ENCODE assay signal across 19 cellular contexts in the genomic region with DNA sequence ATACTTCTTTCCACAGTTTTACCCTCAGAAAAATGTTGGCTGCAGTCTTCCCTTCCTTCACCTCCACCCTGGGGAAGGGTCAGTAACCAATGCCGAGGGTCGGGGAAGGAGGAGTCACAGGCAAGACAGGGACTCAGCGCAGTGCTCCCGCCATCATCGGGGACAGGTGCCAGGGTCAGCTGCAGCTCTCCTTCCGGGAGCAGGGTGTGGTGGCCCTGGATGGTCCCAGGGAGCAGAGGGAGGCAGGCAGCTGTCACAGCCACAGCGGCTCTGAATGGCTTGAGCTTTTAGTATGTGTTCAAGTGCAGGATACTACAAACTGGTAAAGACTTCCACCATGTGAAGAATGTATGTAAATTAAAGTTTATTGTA. TPM values are rescaled to one million over a fixed set of nuclear protein-coding genes. Genes with fewer than 3 reads are reported as not detected.
A peak's percentile ranks its signal among the peaks of the same experiment; 100 is the strongest.
DNase-seq lines count a peak whose midpoint lies in the region; ATAC-seq and TF ChIP-seq lines count a peak whose summit lies in the region.
"Had no signal": no experiment of that assay in that cellular context is flagged by ENCODE, and none has a peak within 500 bp of the region (broad histone marks: within the 10 kb centered on the region; RNA-seq: fewer than 3 reads in every experiment).

No MANE protein-coding gene starts in this region.

- H3K9ac ChIP-seq in IMR-90 (ENCODE audit: low read depth, low read length): no peak overlapping the region

- no peak for TF ChIP-seq EP300 in gastroesophageal sphincter (IDR thresholded peaks at IDR 0.05)

- peak overlapping the region; percentile 39 for H4K91ac ChIP-seq in IMR-90 (ENCODE audit: insufficient read depth, low read depth, low read length)

- peaks cover 82% of the 10 kb centered on the region for H3K4me1 Mint-ChIP-seq in osteocyte (ENCODE audit: unreplicated experiment)

- peak overlapping the region; percentile 61 for H4K5ac ChIP-seq in IMR-90 (ENCODE audit: low read depth, low read length)

- H2AFZ ChIP-seq in IMR-90 (replicated peaks; ENCODE audit: low read length, poor library complexity): no peak overlapping the region

- H3K4me3 ChIP-seq in BE2C (ENCODE audit: low read depth, low read length) (peak overlapping the region; percentile 43), IMR-90 (ENCODE audit: insufficient read depth, low read depth, low read length) (no peak overlapping the region), gastroesophageal sphincter (no peak overlapping the region)
- H3K4me3 ChIP-seq: skin epidermis, uterus had no signal

- peak overlapping the region; percentile 41 for H2BK120ac ChIP-seq in IMR-90 (ENCODE audit: low read depth, low read length)

- intact Hi-C loops in IMR-90 (cut with micrococcal nuclease): no loop called here

- peak overlapping the region; percentile 59; the same call in 1 of the 2 replicates for H3K4ac ChIP-seq in IMR-90 (ENCODE audit: low read depth, low read length)

- POLR2A ChIA-PET in IMR-90 (lab: Charles Lee; ENCODE audit: unreplicated experiment): no interaction called here

- H4K20me1 ChIP-seq in IMR-90 (ENCODE audit: insufficient read depth, low read length): no peaks in the 10 kb centered on the region

- H2AK5ac ChIP-seq in IMR-90 (ENCODE audit: low read depth, low read length): peak overlapping the region; percentile 54; the same call in 1 of the 2 replicates

- dilution Hi-C loops in IMR-90 (cut with HindIII; ENCODE audit: low sequenced_read_pairs, unreplicated experiment): no loop called here

- H3K56ac ChIP-seq in IMR-90 (ENCODE audit: extremely low read depth, insufficient read depth, low read length): no peak overlapping the region

- H3K36me3 Mint-ChIP-seq in osteocyte (ENCODE audit: unreplicated experiment): peaks cover 13% of the 10 kb centered on the region

- no peaks in the 10 kb centered on the region for H3K9me3 Mint-ChIP-seq in osteocyte (ENCODE audit: unreplicated experiment)
- H3K9me3 Mint-ChIP-seq: activated naive CD8-positive, alpha-beta T cell treated with anti-CD3 and anti-CD28 coated beads, Interleukin-2, amount 10 ng/mL, durations not matched to agents 7 days and 5 days had no signal

- DNase-seq in BE2C (peak; percentile 25), IMR-90 (no peak), osteocyte (ENCODE audit: extremely low spot score, unreplicated experiment) (no peak), activated gamma-delta T cell (lab: John Stamatoyannopoulos, UW) (no peak)
- DNase-seq in NK-92 treated with Interleukin-12 subunit alpha and Interleukin-12 subunit beta, amount 100 ng/mL, for 24 hours (lab: John Stamatoyannopoulos, UW): no peak
- DNase-seq: activated naive CD8-positive, alpha-beta T cell treated with anti-CD3 and anti-CD28 coated beads, Interleukin-2, amount 10 ng/mL, durations not matched to agents 7 days and 5 days; activated T-cell treated with anti-CD3 and anti-CD28 coated beads, Interleukin-2, amount 50 U/mL, for 72 hours; NCI-H1048; stimulated activated CD4-positive, alpha-beta T cell treated with anti-CD3 and anti-CD28 coated beads, Interleukin-4, amount 100 ng/mL, for 1 hour; T-helper 17 cell; uterus had no signal

- peak overlapping the region; percentile 43; the same call in 1 of the 2 replicates for H3K18ac ChIP-seq in IMR-90 (ENCODE audit: low read depth, low read length)

- in situ Hi-C loops in IMR-90 (cut with MboI; ENCODE audit: low sequenced_read_pairs): no loop called here

- H3K27me3 Mint-ChIP-seq in osteocyte (ENCODE audit: unreplicated experiment): no peaks in the 10 kb centered on the region
- H3K27me3 Mint-ChIP-seq: activated naive CD8-positive, alpha-beta T cell treated with anti-CD3 and anti-CD28 coated beads, Interleukin-2, amount 10 ng/mL, durations not matched to agents 7 days and 5 days; T-helper 17 cell had no signal

- 0 out of 2 replicates have a peak overlapping the region, but pooled peaks have one; percentile 26 for H3K14ac ChIP-seq in IMR-90 (replicated peaks; ENCODE audit: low read depth, low read length)

- no peak overlapping the region for H4K8ac ChIP-seq in IMR-90 (ENCODE audit: low read depth in 2 of 2, low read length in 2 of 2)

- H2BK20ac ChIP-seq in IMR-90 (ENCODE audit: low read depth, low read length): 0 out of 2 replicates have a peak overlapping the region, but pooled peaks have one; percentile 18

- H3K27ac Mint-ChIP-seq in osteocyte (ENCODE audit: unreplicated experiment): peak overlapping the region; percentile 82
- H3K27ac Mint-ChIP-seq: activated naive CD8-positive, alpha-beta T cell treated with anti-CD3 and anti-CD28 coated beads, Interleukin-2, amount 10 ng/mL, durations not matched to agents 7 days and 5 days; activated T-cell treated with anti-CD3 and anti-CD28 coated beads, Interleukin-2, amount 50 U/mL, for 72 hours; T-helper 17 cell had no signal

- ATAC-seq in IMR-90 (ENCODE audit: low read depth) (no peak), gastroesophageal sphincter (no peak), GM19023 (IDR thresholded peaks at IDR 0.05; ENCODE audit: unreplicated experiment) (no peak), GM21367 (IDR thresholded peaks at IDR 0.05; ENCODE audit: unreplicated experiment) (no peak)
- ATAC-seq: activated T-cell treated with anti-CD3 and anti-CD28 coated beads, Interleukin-2, amount 50 U/mL, for 72 hours; HCT116; T-helper 17 cell had no signal

- TF ChIP-seq POLR2A in IMR-90 (IDR thresholded peaks at IDR 0.05; ENCODE audit: low read depth, low read length) (no peak), gastroesophageal sphincter (IDR thresholded peaks at IDR 0.05) (no peak)

- H3K4me1 ChIP-seq in BE2C: peaks cover 16% of the 10 kb centered on the region
- H3K4me1 ChIP-seq in IMR-90 (ENCODE audit: control insufficient read depth, insufficient read depth, low read length): peaks cover 36% of the 10 kb centered on the region
- peaks cover 0 to 39% (median 24%) of the 10 kb centered on the region in 3 donors for H3K4me1 ChIP-seq in gastroesophageal sphincter
- H3K4me1 ChIP-seq: uterus had no signal

- CTCF ChIA-PET in IMR-90 (lab: Yijun Ruan, JAX): no interaction called here

- H3K9me1 ChIP-seq in IMR-90 (ENCODE audit: insufficient read depth, low read length): peaks cover 19% of the 10 kb centered on the region

- H2BK5ac ChIP-seq in IMR-90 (ENCODE audit: low read depth, low read length, poor library complexity, severe bottlenecking): peak overlapping the region; percentile 41

- H3K36me3 ChIP-seq in BE2C (no peaks in the 10 kb centered on the region; the same call in 1 of the 2 replicates), IMR-90 (ENCODE audit: control insufficient read depth, insufficient read depth, low read length) (peaks cover 8% of the 10 kb centered on the region), gastroesophageal sphincter (peaks cover 0 to 27% of the 10 kb centered on the region in 2 donors)
- H3K36me3 ChIP-seq: uterus had no signal

- peaks cover 0 to 3% of the 10 kb centered on the region in 2 experiments; a peak in 1 of 4 replicates for H3K79me1 ChIP-seq in IMR-90 (ENCODE audit: low read depth in 1 of 2, low read length in 2 of 2)

- H3K4me3 Mint-ChIP-seq in osteocyte (ENCODE audit: unreplicated experiment): no peak overlapping the region
- H3K4me3 Mint-ChIP-seq: activated naive CD8-positive, alpha-beta T cell treated with anti-CD3 and anti-CD28 coated beads, Interleukin-2, amount 10 ng/mL, durations not matched to agents 7 days and 5 days; activated T-cell treated with anti-CD3 and anti-CD28 coated beads, Interleukin-2, amount 50 U/mL, for 72 hours; T-helper 17 cell had no signal

- H3K27ac ChIP-seq in IMR-90 (ENCODE audit: insufficient read depth, low read length) (no peak overlapping the region), gastroesophageal sphincter (peak overlapping the region in 3 of 4 donors; percentile 38 to 72 (median 67))
- H3K27ac ChIP-seq: HL-60 had no signal

- H2BK15ac ChIP-seq in IMR-90 (ENCODE audit: low read depth, low read length): no peak overlapping the region

- no peak overlapping the region for H3K23ac ChIP-seq in IMR-90 (ENCODE audit: low read depth, low read length)

- H3K9me3 ChIP-seq in BE2C (no peaks in the 10 kb centered on the region), IMR-90 (ENCODE audit: control insufficient read depth, insufficient read depth, low read length) (no peaks in the 10 kb centered on the region), gastroesophageal sphincter (no peaks in the 10 kb centered on the region)
- H3K9me3 ChIP-seq: uterus had no signal

- H3K27me3 ChIP-seq in BE2C (no peaks in the 10 kb centered on the region), IMR-90 (ENCODE audit: control insufficient read depth, insufficient read depth, low read length) (no peaks in the 10 kb centered on the region), gastroesophageal sphincter (no peaks in the 10 kb centered on the region)
- H3K27me3 ChIP-seq: uterus had no signal

- no peak for TF ChIP-seq RAD21 in IMR-90 (IDR thresholded peaks at IDR 0.05; ENCODE audit: low read length)

- H3K4me2 ChIP-seq in IMR-90 (ENCODE audit: low read depth, low read length): no peak overlapping the region

- TF ChIP-seq CTCF in BE2C (IDR thresholded peaks at IDR 0.05; ENCODE audit: low read depth, low read length) (no peak), IMR-90 (conservative IDR thresholded peaks at IDR 0.05; ENCODE audit: low read depth, low read length) (no peak), gastroesophageal sphincter (IDR thresholded peaks at IDR 0.05) (no peak), osteocyte (IDR thresholded peaks at IDR 0.05) (no peak)

- no TSS peak for BruUV-seq in IMR-90 (replicated peaks; lab: Mats Ljungman, UMichigan)

- peak overlapping the region; percentile 79 for H2AK9ac ChIP-seq in IMR-90 (replicated peaks; ENCODE audit: low read depth, low read length, poor library complexity)

- 95% methylated on average over 4 of the region's 7 CpGs; no CpG with 5 or more reads in 1 of the 2 experiments for WGBS in IMR-90 (ENCODE audit: extremely low coverage in 2 of 2, insufficient read length in 1 of 2), 2 experiments
- WGBS in gastroesophageal sphincter (ENCODE audit: low coverage in 1 of 2), 2 donors: 45% methylated on average over 4 of the region's 7 CpGs; no CpG with 5 or more reads in 1 of the 2 donors

RNA-seq across cellular contexts. Expression of a gene that starts 26.0 kb away (rescaled TPM):
- not detected for polyA plus RNA-seq in BE2C (2012; ENCODE audit: insufficient read depth, insufficient read length, low read depth)
- total RNA-seq in IMR-90 (2012; rRNA removed): under 0.01 TPM in 1 of 2 replicates, not detected in the other
- polyA plus RNA-seq in IMR-90 (2012; rRNA removed): 0.20 and 0.21 TPM in 2 replicates
- 0.13 and 0.53 TPM in 2 replicates for polyA plus RNA-seq in IMR-90 (2012; cell fraction: cytosol; rRNA removed)
- 0.28 and 0.29 TPM in 2 replicates for polyA plus RNA-seq in IMR-90 (2012; cell fraction: nucleus; rRNA removed; ENCODE audit: low replicate concordance)
- 10 to 100 TPM; 21.6 to 53.5 (median 44.9) TPM for total RNA-seq in gastroesophageal sphincter
- not detected in 2 replicates for total RNA-seq in osteocyte
- total RNA-seq: epithelial cell of proximal tubule, RPMI7951 had no signal

RNA-seq across cellular contexts. Expression of a gene that starts 42.8 kb away (rescaled TPM):
- polyA plus RNA-seq in BE2C (2012; ENCODE audit: insufficient read depth, insufficient read length, low read depth): 30.3 TPM
- total RNA-seq in IMR-90 (2012; rRNA removed) (39.2 and 52.3 TPM in 2 replicates), gastroesophageal sphincter (10 to 100 TPM; 62.1 to 73.8 (median 69.8) TPM), osteocyte (71.2 and 73.2 TPM in 2 replicates)
- 26.8 and 30.8 TPM in 2 replicates for polyA plus RNA-seq in IMR-90 (2012; rRNA removed)
- 11.4 and 11.6 TPM in 2 replicates for polyA plus RNA-seq in IMR-90 (2012; cell fraction: cytosol; rRNA removed)
- 11.0 and 26.3 TPM in 2 replicates for polyA plus RNA-seq in IMR-90 (2012; cell fraction: nucleus; rRNA removed; ENCODE audit: low replicate concordance)

RNA-seq across cellular contexts. Expression of a gene that starts 53.9 kb away (rescaled TPM):
- 69.1 TPM for polyA plus RNA-seq in BE2C (2012; ENCODE audit: insufficient read depth, insufficient read length, low read depth)
- total RNA-seq in IMR-90 (2012; rRNA removed) (50.5 and 58.4 TPM in 2 replicates), gastroesophageal sphincter (10 to 100 TPM; 13.5 to 28.5 (median 24.0) TPM), osteocyte (21.0 and 21.4 TPM in 2 replicates)
- 25.9 and 28.4 TPM in 2 replicates for polyA plus RNA-seq in IMR-90 (2012; rRNA removed)
- polyA plus RNA-seq in IMR-90 (2012; cell fraction: cytosol; rRNA removed): 14.4 and 17.5 TPM in 2 replicates
- 2.7 and 7.9 TPM in 2 replicates for polyA plus RNA-seq in IMR-90 (2012; cell fraction: nucleus; rRNA removed; ENCODE audit: low replicate concordance)

RNA-seq across cellular contexts. Expression of a gene that starts 57.5 kb away (rescaled TPM):
- polyA plus RNA-seq in BE2C (2012; ENCODE audit: insufficient read depth, insufficient read length, low read depth): 205 TPM
- 249 and 263 TPM in 2 replicates for total RNA-seq in IMR-90 (2012; rRNA removed)
- polyA plus RNA-seq in IMR-90 (2012; rRNA removed): 210 and 215 TPM in 2 replicates
- polyA plus RNA-seq in IMR-90 (2012; cell fraction: cytosol; rRNA removed): 227 and 248 TPM in 2 replicates
- 253 and 276 TPM in 2 replicates for polyA plus RNA-seq in IMR-90 (2012; cell fraction: nucleus; rRNA removed; ENCODE audit: low replicate concordance)
- total RNA-seq in gastroesophageal sphincter: 100 to 1,000 TPM; 185 to 242 (median 199) TPM
- total RNA-seq in osteocyte: 175 and 180 TPM in 2 replicates

Comparison
In these comparisons a context has a peak if more than half of its experiments do, and no peak if none do; other contexts are left out.
1. RNA of a gene that starts 26.0 kb away (total RNA-seq): 21.6 to 53.5 TPM in gastroesophageal sphincter; under 0.01 TPM in IMR-90 and not detected in osteocyte; every median in the first group is over 10 times any median in the second.